ENCODE assay signal across 1 cellular context in the genomic region with DNA sequence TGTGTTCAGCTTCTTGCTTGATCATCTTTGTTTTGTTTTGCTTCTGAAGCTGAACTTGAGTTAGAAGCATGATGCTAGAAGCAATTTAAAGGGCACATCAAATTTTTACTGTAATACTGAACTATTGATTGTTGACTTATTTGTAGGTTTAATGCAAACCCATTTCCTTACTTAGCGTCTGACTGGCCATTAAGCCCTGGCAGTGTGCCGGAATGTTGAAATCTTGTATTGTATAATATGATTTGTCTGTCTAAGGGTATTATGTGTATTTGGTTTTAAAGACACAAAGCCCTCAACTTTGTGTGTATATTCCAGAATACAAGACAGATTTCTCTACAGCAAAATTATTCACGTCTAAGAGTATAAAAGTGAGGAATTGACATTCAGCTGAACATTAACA.
TF ChIP-seq lines count a peak whose summit lies in the region.

No MANE protein-coding gene starts in this region.

TF ChIP-seq in IMR-90, 13 proteins besides CTCF, POLR2A, EP300 and RAD21 (continued from another document):
- TF ChIP-seq RCOR1 (IDR thresholded peaks at IDR 0.05; ENCODE audit: insufficient replicate concordance, low read length): no peak
- TF ChIP-seq CEBPB (IDR thresholded peaks at IDR 0.05; ENCODE audit: low read depth, low read length): no peak
- no peak for TF ChIP-seq CHD1 (IDR thresholded peaks at IDR 0.05; ENCODE audit: low read depth, low read length)
- no peak for TF ChIP-seq SMC3 (IDR thresholded peaks at IDR 0.05; ENCODE audit: low read depth, low read length)
- no peak for TF ChIP-seq NFE2L2 (IDR thresholded peaks at IDR 0.05; ENCODE audit: low read depth, low read length)
- TF ChIP-seq BHLHE40 (IDR thresholded peaks at IDR 0.05; ENCODE audit: low read depth, low read length): no peak
- TF ChIP-seq MAFK (IDR thresholded peaks at IDR 0.05; ENCODE audit: low read depth, low read length): no peak
